Comparison of ENCODE assay signal across 23 cellular contexts in genomic region chr2:58140508-58141072, GRCh38.
DNase-seq lines count a peak whose midpoint lies in the region; ATAC-seq, FAIRE-seq and TF ChIP-seq lines count a peak whose summit lies in the region.
"Had no signal": no experiment of that assay in that cellular context is flagged by ENCODE, and none has a peak within 500 bp of the region (broad histone marks: within the 10 kb centered on the region; RNA-seq: fewer than 3 reads in every experiment).

No MANE protein-coding gene starts in this region.

- TF ChIP-seq RAD21 in SK-N-SH (IDR thresholded peaks at IDR 0.05; ENCODE audit: low read length) = no peak

- no peak overlapping the region for H3K9ac ChIP-seq in SK-N-SH

- no peak for TF ChIP-seq CTCF in HFFc6 (IDR thresholded peaks at IDR 0.05)
- no peak for TF ChIP-seq CTCF in SK-N-SH (IDR thresholded peaks at IDR 0.05)

- ATAC-seq in GM19455 (IDR thresholded peaks at IDR 0.05; ENCODE audit: unreplicated experiment) = no peak
- ATAC-seq: activated CD4-positive, CD25-positive, alpha-beta regulatory T cell treated with anti-CD3 and anti-CD28 coated beads, Interleukin-2, amount 50 U/mL, for 24 hours; right lobe of liver; stimulated activated naive CD8-positive, alpha-beta T cell treated with anti-CD3 and anti-CD28 coated beads, Interleukin-15, Interleukin-2, amounts not matched to agents 100 U/mL and 50 U/mL, for 24 hours had no signal

- H3K27ac ChIP-seq in SK-N-SH (ENCODE audit: low read depth in 2 of 2, low read length in 1 of 2) (peak overlapping the region in 1 of 2 experiments; percentile 25; a peak in 2 of 4 replicates), substantia nigra (ENCODE audit: low read depth, low read length, poor library complexity, severe bottlenecking) (no peak overlapping the region)
- H3K27ac ChIP-seq: right lobe of liver, tibial artery had no signal

- H3K36me3 Mint-ChIP-seq in HFFc6 (ENCODE audit: low read depth) = peaks cover 8% of the 10 kb centered on the region
- H3K36me3 Mint-ChIP-seq: brain had no signal

- H3K4me3 Mint-ChIP-seq in HFFc6 = no peak overlapping the region
- H3K4me3 Mint-ChIP-seq: activated CD4-positive, alpha-beta memory T cell treated with anti-CD3 and anti-CD28 coated beads for 36 hours; activated naive CD8-positive, alpha-beta T cell treated with anti-CD3 and anti-CD28 coated beads, Interleukin-2, amount 10 ng/mL, durations not matched to agents 7 days and 5 days; CD4-positive, CD25-positive, alpha-beta regulatory T cell; neural crest cell had no signal

- H3K9me3 ChIP-seq in SK-N-SH = no peaks in the 10 kb centered on the region
- H3K9me3 ChIP-seq: right lobe of liver, tibial artery had no signal

- H3K36me3 ChIP-seq in SK-N-SH (replicated peaks in 1 of 2; ENCODE audit: control insufficient read depth in 1 of 2, insufficient read depth in 2 of 2, low read length in 1 of 2) = no peaks in the 10 kb centered on the region
- H3K36me3 ChIP-seq: right lobe of liver had no signal

- peaks cover 9 to 13% of the 10 kb centered on the region in 2 experiments; a peak in 2 of 4 replicates for H3K4me1 ChIP-seq in SK-N-SH (ENCODE audit: control insufficient read depth in 1 of 2, insufficient read depth in 2 of 2, low read depth in 1 of 2, low read length in 1 of 2)
- H3K4me1 ChIP-seq: right lobe of liver had no signal

- peak; percentile 39 for DNase-seq in AG20443 (ENCODE audit: low spot score)
- DNase-seq in HFFc6 = peak; percentile 55
- DNase-seq in SK-N-SH = no peak
- DNase-seq in fibroblast of the conjunctiva (ENCODE audit: low read depth) = peak; percentile 42
- no peak for DNase-seq in substantia nigra (lab: John Stamatoyannopoulos, UW)
- DNase-seq in glomerular visceral epithelial cell (ENCODE audit: extremely low spot score) = no peak
- DNase-seq in HTR-8/SVneo (ENCODE audit: insufficient read length, low spot score) = no peak
- DNase-seq: activated CD4-positive, alpha-beta memory T cell treated with anti-CD3 and anti-CD28 coated beads for 36 hours; activated naive CD8-positive, alpha-beta T cell treated with anti-CD3 and anti-CD28 coated beads, Interleukin-2, amount 10 ng/mL, durations not matched to agents 7 days and 5 days; CD4-positive, CD25-positive, alpha-beta regulatory T cell; effector CD4-positive, alpha-beta T cell; head of caudate nucleus; mammary epithelial cell; NCI-H2107; right lobe of liver; stimulated activated naive CD8-positive, alpha-beta T cell treated with anti-CD3 and anti-CD28 coated beads, Interleukin-15, Interleukin-2, amounts not matched to agents 100 U/mL and 50 U/mL, for 24 hours; T-helper 1 cell; tibial artery had no signal

- POLR2A ChIA-PET in SK-N-SH (lab: Yijun Ruan, JAX) = no interaction called here

- H3K4me1 Mint-ChIP-seq in HFFc6 (ENCODE audit: low read depth) = peaks cover 37% of the 10 kb centered on the region
- H3K4me1 Mint-ChIP-seq: activated naive CD8-positive, alpha-beta T cell treated with anti-CD3 and anti-CD28 coated beads, Interleukin-2, amount 10 ng/mL, durations not matched to agents 7 days and 5 days; neural crest cell had no signal

- H3F3A ChIP-seq in SK-N-SH (replicated peaks; ENCODE audit: insufficient read depth) = peaks cover 36% of the 10 kb centered on the region

- H3K79me2 ChIP-seq in SK-N-SH (ENCODE audit: insufficient read depth) = no peaks in the 10 kb centered on the region

- no peak overlapping the region; the same call in 1 of the 2 replicates for H3K27ac Mint-ChIP-seq in HFFc6
- H3K27ac Mint-ChIP-seq: activated CD4-positive, alpha-beta memory T cell treated with anti-CD3 and anti-CD28 coated beads for 36 hours; activated naive CD8-positive, alpha-beta T cell treated with anti-CD3 and anti-CD28 coated beads, Interleukin-2, amount 10 ng/mL, durations not matched to agents 7 days and 5 days; CD4-positive, CD25-positive, alpha-beta regulatory T cell had no signal

- TF ChIP-seq EP300 in SK-N-SH (IDR thresholded peaks at IDR 0.05; ENCODE audit: borderline replicate concordance in 1 of 2, low read depth in 1 of 2, low read length in 1 of 2) = peak; percentile 78 to 97; a peak in 3 of 4 replicates

- H2AFZ ChIP-seq in SK-N-SH (ENCODE audit: low read depth) = no peak overlapping the region

- CTCF ChIA-PET in SK-N-SH (lab: Yijun Ruan, JAX) = interaction anchor here (1.1 kb wide), 1 partner anchor 9 kb away, joined by 5 read pairs; no protein-coding TSS in a partner anchor

- no peak overlapping the region for H3K4me3 ChIP-seq in SK-N-SH (ENCODE audit: low read depth in 2 of 2, low read length in 1 of 2)
- H3K4me3 ChIP-seq: right lobe of liver, tibial artery had no signal

- no peak for FAIRE-seq in HTR-8/SVneo (lab: Jason Lieb, UNC)
- FAIRE-seq: H1 had no signal

- H3K9me3 Mint-ChIP-seq in HFFc6 = no peaks in the 10 kb centered on the region
- H3K9me3 Mint-ChIP-seq: activated CD4-positive, alpha-beta memory T cell treated with anti-CD3 and anti-CD28 coated beads for 36 hours; activated naive CD8-positive, alpha-beta T cell treated with anti-CD3 and anti-CD28 coated beads, Interleukin-2, amount 10 ng/mL, durations not matched to agents 7 days and 5 days; neural crest cell had no signal

- H3K27me3 ChIP-seq in SK-N-SH (ENCODE audit: insufficient read depth) = no peaks in the 10 kb centered on the region
- H3K27me3 ChIP-seq: right lobe of liver, tibial artery had no signal

- no peaks in the 10 kb centered on the region for H3K27me3 Mint-ChIP-seq in HFFc6 (ENCODE audit: insufficient read depth)
- H3K27me3 Mint-ChIP-seq: activated CD4-positive, alpha-beta memory T cell treated with anti-CD3 and anti-CD28 coated beads for 36 hours; activated naive CD8-positive, alpha-beta T cell treated with anti-CD3 and anti-CD28 coated beads, Interleukin-2, amount 10 ng/mL, durations not matched to agents 7 days and 5 days; brain; CD4-positive, CD25-positive, alpha-beta regulatory T cell had no signal

- 0 out of 2 replicates have a peak, but pooled peaks cover 5% of the 10 kb centered on the region for H3K9me2 ChIP-seq in SK-N-SH

- no peaks in the 10 kb centered on the region for H4K20me1 ChIP-seq in SK-N-SH (ENCODE audit: insufficient read depth)

- WGBS in SK-N-SH (ENCODE audit: low lambda C conversion rate) = 40% methylated on average over 3 of the region's 3 CpGs

- H3K4me2 ChIP-seq in SK-N-SH = no peak overlapping the region; the same call in 1 of the 2 replicates

TF ChIP-seq in SK-N-SH, 30 proteins besides CTCF, POLR2A, EP300 and RAD21 (continues in another document):
- TF ChIP-seq JUND (IDR thresholded peaks at IDR 0.05) (peak; percentile 94), ELF1 (IDR thresholded peaks at IDR 0.05) (peak; percentile 11; the same call in 1 of the 2 replicates), YY1 (IDR thresholded peaks at IDR 0.05; ENCODE audit: low read depth) (0 out of 2 replicates have a peak, but pooled peaks have one; percentile 26), TCF12 (IDR thresholded peaks at IDR 0.05) (peak; percentile 100), MEF2A (IDR thresholded peaks at IDR 0.05; ENCODE audit: borderline replicate concordance, low read depth) (peak; percentile 85; the same call in 1 of the 2 replicates), RXRA (IDR thresholded peaks at IDR 0.05; ENCODE audit: borderline replicate concordance, low read depth) (peak; percentile 84), SIN3A (IDR thresholded peaks at IDR 0.05; ENCODE audit: borderline replicate concordance, low read depth, low read length) (no peak), GABPA (IDR thresholded peaks at IDR 0.05; ENCODE audit: low read depth) (no peak), MXI1 (IDR thresholded peaks at IDR 0.05; ENCODE audit: low read depth, low read length) (no peak), RCOR1 (IDR thresholded peaks at IDR 0.05; ENCODE audit: low read length) (no peak), NFIC (IDR thresholded peaks at IDR 0.05; ENCODE audit: borderline replicate concordance) (peak; percentile 99), CHD2 (IDR thresholded peaks at IDR 0.05; ENCODE audit: low read length, partially characterized antibody) (no peak), MAX (IDR thresholded peaks at IDR 0.05; ENCODE audit: low read depth) (peak; percentile 56), FOSL2 (IDR thresholded peaks at IDR 0.05; ENCODE audit: borderline replicate concordance, low read depth) (peak; percentile 87), ZBTB33 (IDR thresholded peaks at IDR 0.05; ENCODE audit: borderline replicate concordance, low read depth) (peak; percentile 70)

Comparison
In these comparisons a context has a peak if more than half of its experiments do, and no peak if none do; other contexts are left out.
1. DNase-seq: peak in AG20443 (single experiment), HFFc6 (single experiment) and fibroblast of the conjunctiva (single experiment); none in SK-N-SH (single experiment), substantia nigra (0 of 49), glomerular visceral epithelial cell (single experiment) and HTR-8/SVneo (single experiment).